Comparison of ENCODE assay signal across 2 cellular contexts in the genomic region with DNA sequence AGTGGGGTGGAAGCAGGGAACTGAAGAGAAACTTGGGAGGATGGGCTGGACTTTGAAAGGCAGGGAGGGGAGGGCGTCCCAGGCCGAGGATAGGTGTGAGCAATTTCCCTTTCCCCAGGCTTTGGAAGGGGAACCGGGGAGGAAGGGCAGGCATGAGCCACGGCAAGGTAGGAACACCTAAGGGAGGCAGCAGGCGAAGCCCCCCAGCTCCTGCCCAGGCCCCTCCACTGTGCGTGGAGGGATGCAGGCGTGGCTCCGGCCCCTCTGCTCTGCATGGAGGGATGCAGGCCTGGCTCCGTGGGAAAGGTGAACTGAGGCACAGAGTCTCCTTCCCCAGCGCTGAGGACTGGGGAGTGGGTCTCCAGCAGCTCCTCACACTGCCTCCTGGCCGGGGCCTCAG.
TF ChIP-seq lines count a peak whose summit lies in the region.

No MANE protein-coding gene starts in this region.

TF ChIP-seq in H1, 55 proteins besides CTCF, POLR2A, EP300 and RAD21 (continues in another document):
- TF ChIP-seq SP4 (IDR thresholded peaks at IDR 0.05; ENCODE audit: low read length) (no peak), RNF2 (IDR thresholded peaks at IDR 0.05; ENCODE audit: borderline replicate concordance, low read depth, low read length, missing control alignments, poor library complexity, severe bottlenecking) (no peak), EGR1 (IDR thresholded peaks at IDR 0.05; ENCODE audit: borderline replicate concordance, low read depth, low read length) (no peak), GABPA (IDR thresholded peaks at IDR 0.05; ENCODE audit: borderline replicate concordance, insufficient read depth, low read length) (no peak), TAF1 (IDR thresholded peaks at IDR 0.05; ENCODE audit: low read depth, low read length) (no peak), CBX5 (IDR thresholded peaks at IDR 0.05; ENCODE audit: low read depth, low read length) (no peak), ZNF274 (IDR thresholded peaks at IDR 0.05; ENCODE audit: borderline replicate concordance, extremely low read depth, low read length) (no peak), PHF8 (conservative IDR thresholded peaks at IDR 0.05; ENCODE audit: low read depth, low read length) (no peak), BCL11A (IDR thresholded peaks at IDR 0.05; ENCODE audit: low read depth in 2 of 2, low read length in 2 of 2) (no peak), EZH2 (IDR thresholded peaks at IDR 0.05; ENCODE audit: low read depth, low read length, severe bottlenecking) (no peak), SAP30 (IDR thresholded peaks at IDR 0.05; ENCODE audit: insufficient read depth, insufficient replicate concordance, low read length) (no peak), SP1 (IDR thresholded peaks at IDR 0.05; ENCODE audit: low read depth, low read length) (no peak), POU5F1 (IDR thresholded peaks at IDR 0.05; ENCODE audit: low read depth, low read length) (no peak)
- TF ChIP-seq, protein P1, sequence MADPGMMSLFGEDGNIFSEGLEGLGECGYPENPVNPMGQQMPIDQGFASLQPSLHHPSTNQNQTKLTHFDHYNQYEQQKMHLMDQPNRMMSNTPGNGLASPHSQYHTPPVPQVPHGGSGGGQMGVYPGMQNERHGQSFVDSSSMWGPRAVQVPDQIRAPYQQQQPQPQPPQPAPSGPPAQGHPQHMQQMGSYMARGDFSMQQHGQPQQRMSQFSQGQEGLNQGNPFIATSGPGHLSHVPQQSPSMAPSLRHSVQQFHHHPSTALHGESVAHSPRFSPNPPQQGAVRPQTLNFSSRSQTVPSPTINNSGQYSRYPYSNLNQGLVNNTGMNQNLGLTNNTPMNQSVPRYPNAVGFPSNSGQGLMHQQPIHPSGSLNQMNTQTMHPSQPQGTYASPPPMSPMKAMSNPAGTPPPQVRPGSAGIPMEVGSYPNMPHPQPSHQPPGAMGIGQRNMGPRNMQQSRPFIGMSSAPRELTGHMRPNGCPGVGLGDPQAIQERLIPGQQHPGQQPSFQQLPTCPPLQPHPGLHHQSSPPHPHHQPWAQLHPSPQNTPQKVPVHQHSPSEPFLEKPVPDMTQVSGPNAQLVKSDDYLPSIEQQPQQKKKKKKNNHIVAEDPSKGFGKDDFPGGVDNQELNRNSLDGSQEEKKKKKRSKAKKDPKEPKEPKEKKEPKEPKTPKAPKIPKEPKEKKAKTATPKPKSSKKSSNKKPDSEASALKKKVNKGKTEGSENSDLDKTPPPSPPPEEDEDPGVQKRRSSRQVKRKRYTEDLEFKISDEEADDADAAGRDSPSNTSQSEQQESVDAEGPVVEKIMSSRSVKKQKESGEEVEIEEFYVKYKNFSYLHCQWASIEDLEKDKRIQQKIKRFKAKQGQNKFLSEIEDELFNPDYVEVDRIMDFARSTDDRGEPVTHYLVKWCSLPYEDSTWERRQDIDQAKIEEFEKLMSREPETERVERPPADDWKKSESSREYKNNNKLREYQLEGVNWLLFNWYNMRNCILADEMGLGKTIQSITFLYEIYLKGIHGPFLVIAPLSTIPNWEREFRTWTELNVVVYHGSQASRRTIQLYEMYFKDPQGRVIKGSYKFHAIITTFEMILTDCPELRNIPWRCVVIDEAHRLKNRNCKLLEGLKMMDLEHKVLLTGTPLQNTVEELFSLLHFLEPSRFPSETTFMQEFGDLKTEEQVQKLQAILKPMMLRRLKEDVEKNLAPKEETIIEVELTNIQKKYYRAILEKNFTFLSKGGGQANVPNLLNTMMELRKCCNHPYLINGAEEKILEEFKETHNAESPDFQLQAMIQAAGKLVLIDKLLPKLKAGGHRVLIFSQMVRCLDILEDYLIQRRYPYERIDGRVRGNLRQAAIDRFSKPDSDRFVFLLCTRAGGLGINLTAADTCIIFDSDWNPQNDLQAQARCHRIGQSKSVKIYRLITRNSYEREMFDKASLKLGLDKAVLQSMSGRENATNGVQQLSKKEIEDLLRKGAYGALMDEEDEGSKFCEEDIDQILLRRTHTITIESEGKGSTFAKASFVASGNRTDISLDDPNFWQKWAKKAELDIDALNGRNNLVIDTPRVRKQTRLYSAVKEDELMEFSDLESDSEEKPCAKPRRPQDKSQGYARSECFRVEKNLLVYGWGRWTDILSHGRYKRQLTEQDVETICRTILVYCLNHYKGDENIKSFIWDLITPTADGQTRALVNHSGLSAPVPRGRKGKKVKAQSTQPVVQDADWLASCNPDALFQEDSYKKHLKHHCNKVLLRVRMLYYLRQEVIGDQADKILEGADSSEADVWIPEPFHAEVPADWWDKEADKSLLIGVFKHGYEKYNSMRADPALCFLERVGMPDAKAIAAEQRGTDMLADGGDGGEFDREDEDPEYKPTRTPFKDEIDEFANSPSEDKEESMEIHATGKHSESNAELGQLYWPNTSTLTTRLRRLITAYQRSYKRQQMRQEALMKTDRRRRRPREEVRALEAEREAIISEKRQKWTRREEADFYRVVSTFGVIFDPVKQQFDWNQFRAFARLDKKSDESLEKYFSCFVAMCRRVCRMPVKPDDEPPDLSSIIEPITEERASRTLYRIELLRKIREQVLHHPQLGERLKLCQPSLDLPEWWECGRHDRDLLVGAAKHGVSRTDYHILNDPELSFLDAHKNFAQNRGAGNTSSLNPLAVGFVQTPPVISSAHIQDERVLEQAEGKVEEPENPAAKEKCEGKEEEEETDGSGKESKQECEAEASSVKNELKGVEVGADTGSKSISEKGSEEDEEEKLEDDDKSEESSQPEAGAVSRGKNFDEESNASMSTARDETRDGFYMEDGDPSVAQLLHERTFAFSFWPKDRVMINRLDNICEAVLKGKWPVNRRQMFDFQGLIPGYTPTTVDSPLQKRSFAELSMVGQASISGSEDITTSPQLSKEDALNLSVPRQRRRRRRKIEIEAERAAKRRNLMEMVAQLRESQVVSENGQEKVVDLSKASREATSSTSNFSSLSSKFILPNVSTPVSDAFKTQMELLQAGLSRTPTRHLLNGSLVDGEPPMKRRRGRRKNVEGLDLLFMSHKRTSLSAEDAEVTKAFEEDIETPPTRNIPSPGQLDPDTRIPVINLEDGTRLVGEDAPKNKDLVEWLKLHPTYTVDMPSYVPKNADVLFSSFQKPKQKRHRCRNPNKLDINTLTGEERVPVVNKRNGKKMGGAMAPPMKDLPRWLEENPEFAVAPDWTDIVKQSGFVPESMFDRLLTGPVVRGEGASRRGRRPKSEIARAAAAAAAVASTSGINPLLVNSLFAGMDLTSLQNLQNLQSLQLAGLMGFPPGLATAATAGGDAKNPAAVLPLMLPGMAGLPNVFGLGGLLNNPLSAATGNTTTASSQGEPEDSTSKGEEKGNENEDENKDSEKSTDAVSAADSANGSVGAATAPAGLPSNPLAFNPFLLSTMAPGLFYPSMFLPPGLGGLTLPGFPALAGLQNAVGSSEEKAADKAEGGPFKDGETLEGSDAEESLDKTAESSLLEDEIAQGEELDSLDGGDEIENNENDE (IDR thresholded peaks at IDR 0.05; ENCODE audit: insufficient replicate concordance, low read length) = no peak
- TF ChIP-seq, protein P2, sequence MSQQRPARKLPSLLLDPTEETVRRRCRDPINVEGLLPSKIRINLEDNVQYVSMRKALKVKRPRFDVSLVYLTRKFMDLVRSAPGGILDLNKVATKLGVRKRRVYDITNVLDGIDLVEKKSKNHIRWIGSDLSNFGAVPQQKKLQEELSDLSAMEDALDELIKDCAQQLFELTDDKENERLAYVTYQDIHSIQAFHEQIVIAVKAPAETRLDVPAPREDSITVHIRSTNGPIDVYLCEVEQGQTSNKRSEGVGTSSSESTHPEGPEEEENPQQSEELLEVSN (IDR thresholded peaks at IDR 0.05) = no peak
- TF ChIP-seq, protein P3, sequence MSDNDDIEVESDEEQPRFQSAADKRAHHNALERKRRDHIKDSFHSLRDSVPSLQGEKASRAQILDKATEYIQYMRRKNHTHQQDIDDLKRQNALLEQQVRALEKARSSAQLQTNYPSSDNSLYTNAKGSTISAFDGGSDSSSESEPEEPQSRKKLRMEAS (IDR thresholded peaks at IDR 0.05) = no peak

TF ChIP-seq in HepG2, 621 proteins besides CTCF, POLR2A, EP300 and RAD21:
- no peak for TF ChIP-seq TBP (CRISPR knock-in tag; IDR thresholded peaks at IDR 0.05)
- TF ChIP-seq, protein P4, sequence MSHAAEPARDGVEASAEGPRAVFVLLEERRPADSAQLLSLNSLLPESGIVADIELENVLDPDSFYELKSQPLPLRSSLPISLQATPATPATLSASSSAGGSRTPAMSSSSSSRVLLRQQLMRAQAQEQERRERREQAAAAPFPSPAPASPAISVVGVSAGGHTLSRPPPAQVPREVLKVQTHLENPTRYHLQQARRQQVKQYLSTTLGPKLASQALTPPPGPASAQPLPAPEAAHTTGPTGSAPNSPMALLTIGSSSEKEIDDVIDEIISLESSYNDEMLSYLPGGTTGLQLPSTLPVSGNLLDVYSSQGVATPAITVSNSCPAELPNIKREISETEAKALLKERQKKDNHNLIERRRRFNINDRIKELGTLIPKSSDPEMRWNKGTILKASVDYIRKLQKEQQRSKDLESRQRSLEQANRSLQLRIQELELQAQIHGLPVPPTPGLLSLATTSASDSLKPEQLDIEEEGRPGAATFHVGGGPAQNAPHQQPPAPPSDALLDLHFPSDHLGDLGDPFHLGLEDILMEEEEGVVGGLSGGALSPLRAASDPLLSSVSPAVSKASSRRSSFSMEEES (CRISPR knock-in tag; IDR thresholded peaks at IDR 0.05) = no peak
- no peak for TF ChIP-seq BHLHE40 (IDR thresholded peaks at IDR 0.05; ENCODE audit: low read length)
- no peak for TF ChIP-seq TCF7 (IDR thresholded peaks at IDR 0.05; ENCODE audit: low read depth)
